In the genomic region with DNA sequence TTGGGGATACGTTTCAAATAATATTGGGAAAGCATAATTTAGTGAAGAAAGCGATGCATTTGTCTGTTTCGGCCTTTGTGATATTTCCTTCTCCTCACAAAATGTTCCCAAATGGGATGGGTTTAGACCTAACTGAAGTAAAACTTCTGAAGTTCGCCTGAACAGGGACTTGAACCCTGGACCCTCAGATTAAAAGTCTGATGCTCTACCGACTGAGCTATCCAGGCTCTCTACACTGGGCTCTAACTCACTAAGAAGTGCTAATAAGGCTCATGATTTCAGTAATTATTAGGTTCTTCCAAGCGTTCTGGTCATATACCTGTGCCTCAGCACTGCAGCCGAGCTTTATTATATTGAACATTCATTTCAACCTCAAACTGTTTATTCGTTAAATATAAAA, we compare ENCODE assay signal across 10 cellular contexts.
DNase-seq lines count a peak whose midpoint lies in the region; ATAC-seq and TF ChIP-seq lines count a peak whose summit lies in the region.
"Had no signal": no experiment of that assay in that cellular context is flagged by ENCODE, and none has a peak within 500 bp of the region (broad histone marks: within the 10 kb centered on the region; RNA-seq: fewer than 3 reads in every experiment).

No MANE protein-coding gene starts in this region.

- 18 to 20% (median 20%) methylated on average over 8 of the region's 8 CpGs for WGBS in psoas muscle, 3 donors
- 17 to 18% (median 18%) methylated on average over 8 of the region's 8 CpGs for WGBS in heart left ventricle, 4 donors

- H3K27me3 ChIP-seq in psoas muscle (ENCODE audit: insufficient read depth in 3 of 3, low read length in 2 of 3) (peaks cover 3 to 83% (median 18%) of the 10 kb centered on the region in 3 donors), heart left ventricle (peaks cover 16 to 94% (median 64%) of the 10 kb centered on the region in 9 donors)

- ATAC-seq in psoas muscle (no peak), HG03469 (IDR thresholded peaks at IDR 0.05; ENCODE audit: unreplicated experiment) (no peak), heart left ventricle (no peak), GM19463 (IDR thresholded peaks at IDR 0.05; ENCODE audit: unreplicated experiment) (no peak)

- H3K36me3 ChIP-seq in psoas muscle (ENCODE audit: insufficient read depth in 1 of 2, low read depth in 1 of 2) (no peaks in the 10 kb centered on the region), heart left ventricle (no peaks in the 10 kb centered on the region)

- intact Hi-C loops in psoas muscle (cut with DNase I), result no loop called here
- intact Hi-C loops in heart left ventricle (cut with DNase I), result no loop called here

- H3K4me1 ChIP-seq in psoas muscle (no peaks in the 10 kb centered on the region), heart left ventricle (no peaks in the 10 kb centered on the region)
- H3K4me1 ChIP-seq: parathyroid adenoma had no signal

- TF ChIP-seq POLR2A in NB4 (IDR thresholded peaks at IDR 0.05; ENCODE audit: extremely low read depth, insufficient read length) (no peak), heart left ventricle (IDR thresholded peaks at IDR 0.05) (no peak)

- no peaks in the 10 kb centered on the region for H3K9me3 ChIP-seq in psoas muscle
- H3K9me3 ChIP-seq in heart left ventricle, result no peaks in the 10 kb centered on the region

- H3K4me3 ChIP-seq in NB4 (ENCODE audit: low read depth, low read length) (peak overlapping the region; percentile 78), cardiac fibroblast (replicated peaks in 1 of 2; ENCODE audit: low read depth in 2 of 2, low read length in 2 of 2) (peak overlapping the region in 1 of 2 donors; percentile 35), psoas muscle (peak overlapping the region; percentile 19), heart left ventricle (no peak overlapping the region)

- DNase-seq in NCI-H345 (lab: John Stamatoyannopoulos, UW), result peak; percentile 25
- DNase-seq in NCI-H345 treated with DMSO at 0.1 percent for 48 hours (lab: John Stamatoyannopoulos, UW; ENCODE audit: unreplicated experiment), result no peak
- DNase-seq in NB4 (ENCODE audit: low read depth), result peak; percentile 71
- DNase-seq in cardiac fibroblast (ENCODE audit: low read depth in 2 of 2), result peak; percentile 30 to 85
- no peak for DNase-seq in psoas muscle
- no peak for DNase-seq in heart left ventricle
- DNase-seq: activated naive CD4-positive, alpha-beta T cell treated with anti-CD3 and anti-CD28 coated beads for 36 hours had no signal

- no peak for TF ChIP-seq CTCF in NB4 (IDR thresholded peaks at IDR 0.05; ENCODE audit: low read depth, low read length)
- TF ChIP-seq CTCF in cardiac fibroblast (IDR thresholded peaks at IDR 0.05; ENCODE audit: low read depth, low read length), result no peak
- no peak for TF ChIP-seq CTCF in psoas muscle (IDR thresholded peaks at IDR 0.05)
- TF ChIP-seq CTCF in heart left ventricle (IDR thresholded peaks at IDR 0.05), result no peak

- H3K27ac ChIP-seq in psoas muscle, result no peak overlapping the region
- H3K27ac ChIP-seq in heart left ventricle, result no peak overlapping the region
- H3K27ac ChIP-seq: parathyroid adenoma had no signal

Comparison
In these comparisons a context has a peak if more than half of its experiments do, and no peak if none do; other contexts are left out.
1. DNase-seq: peak in NCI-H345 (single experiment), NB4 (single experiment) and cardiac fibroblast (2 of 2); none in NCI-H345 treated with DMSO at 0.1 percent for 48 hours (single experiment), psoas muscle (0 of 2) and heart left ventricle (0 of 5).
2. H3K4me3 ChIP-seq: peak in NB4 (single experiment) and psoas muscle (single experiment); none in heart left ventricle (0 of 12).